Comparison of ENCODE assay signal across 1 cellular context in the genomic region with DNA sequence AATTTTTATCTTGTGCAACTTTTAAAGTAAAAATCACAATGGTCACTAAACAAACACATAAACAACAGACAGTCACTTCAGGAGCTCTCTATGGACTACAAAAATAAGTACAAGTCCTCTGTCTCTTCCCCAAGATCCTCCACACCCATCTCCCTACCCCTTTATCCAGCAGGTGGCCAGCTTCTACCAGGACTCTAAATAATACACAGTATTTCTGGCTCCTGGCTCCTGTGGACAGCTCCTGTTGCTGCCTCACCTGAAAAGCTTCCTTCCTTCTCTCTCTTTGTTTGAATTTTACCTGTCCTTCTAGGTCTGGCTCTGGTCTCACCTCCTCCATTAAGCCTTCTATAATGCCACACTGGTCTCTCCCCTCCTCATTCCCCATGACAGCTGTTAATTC.
TF ChIP-seq lines count a peak whose summit lies in the region.

No MANE protein-coding gene starts in this region.

TF ChIP-seq in K562, 482 proteins besides CTCF, POLR2A, EP300 and RAD21:
- TF ChIP-seq ZC3H8 (IDR thresholded peaks at IDR 0.05), result no peak
- TF ChIP-seq CREM (IDR thresholded peaks at IDR 0.05; ENCODE audit: low read depth), result no peak
- TF ChIP-seq ZKSCAN3 (CRISPR knock-in tag; IDR thresholded peaks at IDR 0.05), result no peak
- TF ChIP-seq, protein P1, sequence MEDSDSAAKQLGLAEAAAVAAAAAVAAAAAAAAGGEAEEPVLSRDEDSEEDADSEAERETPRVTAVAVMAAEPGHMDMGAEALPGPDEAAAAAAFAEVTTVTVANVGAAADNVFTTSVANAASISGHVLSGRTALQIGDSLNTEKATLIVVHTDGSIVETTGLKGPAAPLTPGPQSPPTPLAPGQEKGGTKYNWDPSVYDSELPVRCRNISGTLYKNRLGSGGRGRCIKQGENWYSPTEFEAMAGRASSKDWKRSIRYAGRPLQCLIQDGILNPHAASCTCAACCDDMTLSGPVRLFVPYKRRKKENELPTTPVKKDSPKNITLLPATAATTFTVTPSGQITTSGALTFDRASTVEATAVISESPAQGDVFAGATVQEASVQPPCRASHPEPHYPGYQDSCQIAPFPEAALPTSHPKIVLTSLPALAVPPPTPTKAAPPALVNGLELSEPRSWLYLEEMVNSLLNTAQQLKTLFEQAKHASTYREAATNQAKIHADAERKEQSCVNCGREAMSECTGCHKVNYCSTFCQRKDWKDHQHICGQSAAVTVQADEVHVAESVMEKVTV (CRISPR knock-in tag; IDR thresholded peaks at IDR 0.05), result no peak
- TF ChIP-seq, protein P2, sequence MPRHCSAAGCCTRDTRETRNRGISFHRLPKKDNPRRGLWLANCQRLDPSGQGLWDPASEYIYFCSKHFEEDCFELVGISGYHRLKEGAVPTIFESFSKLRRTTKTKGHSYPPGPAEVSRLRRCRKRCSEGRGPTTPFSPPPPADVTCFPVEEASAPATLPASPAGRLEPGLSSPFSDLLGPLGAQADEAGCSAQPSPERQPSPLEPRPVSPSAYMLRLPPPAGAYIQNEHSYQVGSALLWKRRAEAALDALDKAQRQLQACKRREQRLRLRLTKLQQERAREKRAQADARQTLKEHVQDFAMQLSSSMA (CRISPR knock-in tag; IDR thresholded peaks at IDR 0.05), result no peak
- TF ChIP-seq CBX8 (IDR thresholded peaks at IDR 0.05; ENCODE audit: borderline replicate concordance, extremely low read depth, low read depth, low read length, poor library complexity, severe bottlenecking), result no peak
- TF ChIP-seq FOXJ2 (tag; IDR thresholded peaks at IDR 0.05), result no peak
- no peak for TF ChIP-seq BMI1 (IDR thresholded peaks at IDR 0.05; ENCODE audit: low read length)
- no peak for TF ChIP-seq IRF9 (tag; IDR thresholded peaks at IDR 0.05)
- no peak for TF ChIP-seq NCOA6 (IDR thresholded peaks at IDR 0.05)
- no peak for TF ChIP-seq TAL1 (IDR thresholded peaks at IDR 0.05)
- TF ChIP-seq MYC (IDR thresholded peaks at IDR 0.05; ENCODE audit: low read depth, low read length), result no peak
- TF ChIP-seq MYC (CRISPR knock-in tag; IDR thresholded peaks at IDR 0.05; ENCODE audit: borderline replicate concordance, low read depth), result no peak
- TF ChIP-seq SREBF2 (CRISPR knock-in tag; IDR thresholded peaks at IDR 0.05), result no peak
- no peak for TF ChIP-seq MITF (IDR thresholded peaks at IDR 0.05)
